Comparison of ENCODE assay signal across 13 cellular contexts in genomic region chr2:48347712-48348111, GRCh38. TPM values are rescaled to one million over a fixed set of nuclear protein-coding genes. Genes with fewer than 3 reads are reported as not detected.
DNase-seq lines count a peak whose midpoint lies in the region; ATAC-seq, FAIRE-seq and TF ChIP-seq lines count a peak whose summit lies in the region.
"Had no signal": no experiment of that assay in that cellular context is flagged by ENCODE, and none has a peak within 500 bp of the region (broad histone marks: within the 10 kb centered on the region; RNA-seq: fewer than 3 reads in every experiment).

No MANE protein-coding gene starts in this region.

- no peak overlapping the region for H3K4me2 ChIP-seq in HepG2 (ENCODE audit: low read depth, low read length)

- H3K36me3 ChIP-seq in HepG2 (replicated peaks in 1 of 2; ENCODE audit: control insufficient read depth in 1 of 2, insufficient read depth in 2 of 2, low read length in 2 of 2) (peaks cover 15 to 34% of the 10 kb centered on the region in 2 experiments), right lobe of liver (peaks cover 0 to 3% (median 0%) of the 10 kb centered on the region in 4 donors), subcutaneous abdominal adipose tissue (ENCODE audit: control insufficient read depth in 5 of 5, insufficient read depth in 5 of 5, low read length in 5 of 5) (peaks cover 3 to 10% (median 4%) of the 10 kb centered on the region in 5 donors)

- H3K4me1 ChIP-seq in HepG2 (ENCODE audit: insufficient read depth, low read length) (peaks cover 76% of the 10 kb centered on the region), right lobe of liver (peaks cover 0 to 71% (median 12%) of the 10 kb centered on the region in 4 donors), subcutaneous abdominal adipose tissue (ENCODE audit: control insufficient read depth in 5 of 5, insufficient read depth in 5 of 5, low read length in 5 of 5) (peaks cover 0 to 57% (median 41%) of the 10 kb centered on the region in 5 donors)

- in situ Hi-C loops in HepG2 (cut with HindIII; ENCODE audit: extremely low pct_ligation_motif_present, low pct_unique_long_range_greater_than_20kb): no loop called here

- H3K27ac Mint-ChIP-seq in stimulated activated memory B cell treated with anti-CD40 and anti-IgM and Interleukin-4, amounts not matched to agents 10 μg/mL and 1 μg/mL and 100 μg/mL, for 72 hours: no peak overlapping the region

- H3K4me3 Mint-ChIP-seq in stimulated activated memory B cell treated with anti-CD40 and anti-IgM and Interleukin-4, amounts not matched to agents 10 μg/mL and 1 μg/mL and 100 μg/mL, for 72 hours: no peak overlapping the region
- H3K4me3 Mint-ChIP-seq: activated T-cell treated with anti-CD3 and anti-CD28 coated beads, Interleukin-2, amount 50 U/mL, for 4 hours had no signal

- H3K27me3 Mint-ChIP-seq in stimulated activated memory B cell treated with anti-CD40 and anti-IgM and Interleukin-4, amounts not matched to agents 10 μg/mL and 1 μg/mL and 100 μg/mL, for 72 hours: no peaks in the 10 kb centered on the region

- POLR2A ChIA-PET in HepG2 (lab: Yijun Ruan, JAX): no interaction called here

- no peak for TF ChIP-seq POLR2A in HepG2 (IDR thresholded peaks at IDR 0.05; ENCODE audit: insufficient read depth in 1 of 2, low read depth in 2 of 2, low read length in 2 of 2)
- no peak for TF ChIP-seq POLR2A in right lobe of liver (IDR thresholded peaks at IDR 0.05)

- H3K9me3 Mint-ChIP-seq in stimulated activated memory B cell treated with anti-CD40 and anti-IgM and Interleukin-4, amounts not matched to agents 10 μg/mL and 1 μg/mL and 100 μg/mL, for 72 hours: peaks cover 4% of the 10 kb centered on the region

- TF ChIP-seq CTCF in HepG2 (CRISPR knock-in tag; IDR thresholded peaks at IDR 0.05) (no peak), right lobe of liver (IDR thresholded peaks at IDR 0.05) (no peak)

- H4K20me1 ChIP-seq in HepG2 (ENCODE audit: insufficient read depth, low read length): 0 out of 2 replicates have a peak, but pooled peaks cover 5% of the 10 kb centered on the region

- no peaks in the 10 kb centered on the region for H3K27me3 ChIP-seq in HepG2 (ENCODE audit: control insufficient read depth in 1 of 2, insufficient read depth in 2 of 2, low read length in 2 of 2)
- no peaks in the 10 kb centered on the region for H3K27me3 ChIP-seq in right lobe of liver
- no peaks in the 10 kb centered on the region for H3K27me3 ChIP-seq in subcutaneous abdominal adipose tissue (ENCODE audit: control insufficient read depth in 5 of 5, insufficient read depth in 4 of 5, low read length in 5 of 5)
- H3K27me3 ChIP-seq: suprapubic skin had no signal

- no peak overlapping the region for H3K27ac ChIP-seq in HepG2 (ENCODE audit: extremely low read length, insufficient read depth, low read length)
- no peak overlapping the region for H3K27ac ChIP-seq in right lobe of liver
- peak overlapping the region; percentile 80 for H3K27ac ChIP-seq in subcutaneous abdominal adipose tissue (ENCODE audit: low read depth, low read length)
- H3K27ac ChIP-seq: suprapubic skin had no signal

- BruUV-seq in HepG2 (replicated peaks; lab: Mats Ljungman, UMichigan): no TSS peak

- peaks cover 100% of the 10 kb centered on the region for H3K79me2 ChIP-seq in HepG2 (ENCODE audit: insufficient read depth, low read length)

- ATAC-seq in HepG2: no peak
- ATAC-seq in right lobe of liver: no peak
- no peak for ATAC-seq in stimulated activated memory B cell treated with anti-CD40 and anti-IgM and Interleukin-4, amounts not matched to agents 10 μg/mL and 1 μg/mL and 100 μg/mL, for 72 hours
- ATAC-seq: activated T-cell treated with anti-CD3 and anti-CD28 coated beads, Interleukin-2, amount 50 U/mL, for 4 hours had no signal

- H3K4me3 ChIP-seq in HepG2 (replicated peaks in 1 of 3; ENCODE audit: insufficient read depth in 1 of 3, low read depth in 2 of 3, low read length in 3 of 3) (no peak overlapping the region), right lobe of liver (peak overlapping the region in 1 of 3 donors; percentile 47), subcutaneous abdominal adipose tissue (ENCODE audit: low read depth in 1 of 5, low read length in 5 of 5) (peak overlapping the region in 1 of 5 donors; percentile 35)
- H3K4me3 ChIP-seq: suprapubic skin had no signal

- H3K9me3 ChIP-seq in HepG2 (ENCODE audit: low read length) (peaks cover 10% of the 10 kb centered on the region; the same call in 1 of the 2 replicates), right lobe of liver (peaks cover 0 to 5% (median 1%) of the 10 kb centered on the region in 4 donors), subcutaneous abdominal adipose tissue (ENCODE audit: control insufficient read depth in 5 of 5, low read length in 5 of 5) (peaks cover 0 to 10% (median 7%) of the 10 kb centered on the region in 5 donors)

- FAIRE-seq in HepG2 (lab: Jason Lieb, UNC): no peak

- CTCF ChIA-PET in HepG2 (lab: Yijun Ruan, JAX; ENCODE audit: low intra/inter-chr PET ratio, low total read pairs): no interaction called here

- H3K4me1 Mint-ChIP-seq in stimulated activated memory B cell treated with anti-CD40 and anti-IgM and Interleukin-4, amounts not matched to agents 10 μg/mL and 1 μg/mL and 100 μg/mL, for 72 hours: peaks cover 58% of the 10 kb centered on the region

- H3K9ac ChIP-seq in HepG2 (ENCODE audit: insufficient read depth, low read depth, low read length): no peak overlapping the region
- no peak overlapping the region for H3K9ac ChIP-seq in subcutaneous abdominal adipose tissue (ENCODE audit: low read length in 5 of 5)

- peaks cover 55% of the 10 kb centered on the region for H3K36me3 Mint-ChIP-seq in stimulated activated memory B cell treated with anti-CD40 and anti-IgM and Interleukin-4, amounts not matched to agents 10 μg/mL and 1 μg/mL and 100 μg/mL, for 72 hours

- no peak overlapping the region for H2AFZ ChIP-seq in HepG2 (ENCODE audit: low read length)

- intact Hi-C loops in HepG2 (cut with micrococcal nuclease; ENCODE audit: unreplicated experiment): loop anchor here (10.0 kb wide), 1 partner anchor 123 kb away; no protein-coding TSS in a partner anchor
- intact Hi-C loops in right lobe of liver (cut with DNase I): no loop called here

- peak; percentile 21 for DNase-seq in HepG2 (ENCODE audit: low spot score)
- no peak for DNase-seq in right lobe of liver
- peak; percentile 11 for DNase-seq in NCI-H1694 (lab: John Stamatoyannopoulos, UW)
- DNase-seq in astrocyte of the hippocampus (ENCODE audit: low read depth, low spot score): peak; percentile 23
- DNase-seq in NCI-H1436 (lab: John Stamatoyannopoulos, UW): no peak
- DNase-seq in hippocampal formation (lab: John Stamatoyannopoulos, UW): no peak
- DNase-seq: activated CD4-positive, CD25-positive, alpha-beta regulatory T cell; activated T-cell treated with anti-CD3 and anti-CD28 coated beads, Interleukin-2, amount 50 U/mL, for 4 hours; caudate nucleus; GOT3 had no signal

- TF ChIP-seq RAD21 in HepG2 (CRISPR knock-in tag; IDR thresholded peaks at IDR 0.05): no peak

- TF ChIP-seq EP300 in HepG2 (IDR thresholded peaks at IDR 0.05; ENCODE audit: low read depth in 2 of 2, low read length in 2 of 2) (no peak), HepG2 (CRISPR knock-in tag; IDR thresholded peaks at IDR 0.05; ENCODE audit: borderline replicate concordance) (no peak)

TF ChIP-seq in HepG2, 621 proteins besides CTCF, POLR2A, EP300 and RAD21 (continues in another document):
- TF ChIP-seq ZNF274 (CRISPR knock-in tag; IDR thresholded peaks at IDR 0.05): no peak
- TF ChIP-seq RBFOX2 (IDR thresholded peaks at IDR 0.05; ENCODE audit: low read depth, low read length): no peak
- peak; percentile 100 for TF ChIP-seq ZNF317 (CRISPR knock-in tag; IDR thresholded peaks at IDR 0.05)
- no peak for TF ChIP-seq ZNF17 (CRISPR knock-in tag; IDR thresholded peaks at IDR 0.05)
- 0 out of 2 replicates have a peak, but pooled peaks have one; percentile 4 for TF ChIP-seq SAP130 (CRISPR knock-in tag; IDR thresholded peaks at IDR 0.05; ENCODE audit: low read depth)

RNA-seq across cellular contexts. Expression of gene FOXN2, which starts 33.2 kb away (rescaled TPM):
- total RNA-seq in HepG2 (2016; rRNA removed; fragmentation: Illumina TruSeq; extraction: Trizol): 41.9 and 64.2 TPM in 2 replicates
- total RNA-seq in HepG2 (2016; cell fraction: cytosol; rRNA removed; fragmentation: Illumina TruSeq; extraction: Trizol; ENCODE audit: low read depth): 55.0 and 65.0 TPM in 2 replicates
- total RNA-seq in HepG2 (2016; cell fraction: insoluble cytoplasmic fraction; rRNA removed; fragmentation: Illumina TruSeq; extraction: Trizol): 40.3 and 60.7 TPM in 2 replicates
- total RNA-seq in HepG2 (2016; cell fraction: membrane; rRNA removed; fragmentation: Illumina TruSeq; extraction: Trizol): 38.6 and 41.7 TPM in 2 replicates
- 36.1 and 36.8 TPM in 2 replicates for total RNA-seq in HepG2 (2016; cell fraction: nucleus; rRNA removed; fragmentation: Illumina TruSeq; extraction: Trizol)
- polyA plus RNA-seq in HepG2 (2011; rRNA removed): 20.7 and 23.5 TPM in 2 replicates
- 9.1 and 13.6 TPM in 2 replicates for polyA plus RNA-seq in HepG2 (2011; cell fraction: cytosol; rRNA removed)
- polyA plus RNA-seq in HepG2 (2011; cell fraction: nucleus; rRNA removed): 16.6 and 19.6 TPM in 2 replicates
- polyA plus RNA-seq in HepG2 (2012): 23.3 and 23.5 TPM in 2 replicates
- polyA plus RNA-seq in HepG2 (2016; cell fraction: cytosol; fragmentation: Illumina TruSeq; extraction: Trizol; ENCODE audit: low read depth): 0.71 and 1.4 TPM in 2 replicates
- polyA plus RNA-seq in HepG2 (2016; cell fraction: insoluble cytoplasmic fraction; fragmentation: Illumina TruSeq; extraction: Trizol; ENCODE audit: low read depth): 19.8 and 21.3 TPM in 2 replicates
- polyA plus RNA-seq in HepG2 (2016; cell fraction: membrane; fragmentation: Illumina TruSeq; extraction: Trizol; ENCODE audit: low read depth): 2.1 and 2.4 TPM in 2 replicates
- 27.3 and 30.6 TPM in 2 replicates for polyA plus RNA-seq in HepG2 (2016; cell fraction: nucleus; fragmentation: Illumina TruSeq; extraction: Trizol; ENCODE audit: insufficient read depth, low read depth)
- 15.0 and 23.6 TPM in 2 replicates for polyA minus RNA-seq in HepG2 (2011; rRNA and poly(A)+ RNA removed; ENCODE audit: low replicate concordance)
- 35.9 and 43.0 TPM in 2 replicates for polyA minus RNA-seq in HepG2 (2011; cell fraction: cytosol; rRNA and poly(A)+ RNA removed)
- 93.5 and 119 TPM in 2 replicates for polyA minus RNA-seq in HepG2 (2011; cell fraction: nucleus; rRNA and poly(A)+ RNA removed)
- total RNA-seq in right lobe of liver: 10 to 100 TPM; 13.4 to 25.8 (median 19.0) TPM

Comparison
In these comparisons a context has a peak if more than half of its experiments do, and no peak if none do; other contexts are left out.
1. DNase-seq: peak in HepG2 (single experiment), NCI-H1694 (single experiment) and astrocyte of the hippocampus (single experiment); none in right lobe of liver (0 of 3), NCI-H1436 (single experiment) and hippocampal formation (0 of 2).